In genomic region chr12:55619352-55620138, GRCh38 we compare ENCODE assay signal across 8 cellular contexts. TPM values are rescaled to one million over a fixed set of nuclear protein-coding genes. Genes with fewer than 3 reads are reported as not detected.
DNase-seq lines count a peak whose midpoint lies in the region; ATAC-seq and TF ChIP-seq lines count a peak whose summit lies in the region.

No MANE protein-coding gene starts in this region.

- H3K9me2 ChIP-seq in GM23248 (ENCODE audit: insufficient read depth): no peaks in the 10 kb centered on the region

- H4K8ac ChIP-seq in IMR-90 (ENCODE audit: low read depth in 2 of 2, low read length in 2 of 2): no peak overlapping the region

- no peak overlapping the region for H4K5ac ChIP-seq in IMR-90 (ENCODE audit: low read depth, low read length)

- TF ChIP-seq CTCF in IMR-90 (conservative IDR thresholded peaks at IDR 0.05; ENCODE audit: low read depth, low read length) (peak; percentile 97), cardiac muscle cell (IDR thresholded peaks at IDR 0.05; ENCODE audit: low read depth, low read length) (peak; percentile 79), psoas muscle (IDR thresholded peaks at IDR 0.05) (peak; percentile 66)

- DNase-seq in Right ventricle myocardium inferior (ENCODE audit: missing footprints) (no peak), cardiac septum (ENCODE audit: low spot score) (no peak), GM23248 (peak; percentile 91), IMR-90 (peak; percentile 92), NOMO-1 treated with DMSO at 0.1 percent for 48 hours (lab: John Stamatoyannopoulos, UW; ENCODE audit: unreplicated experiment) (peak; percentile 90), cardiac muscle cell (ENCODE audit: low read depth in 1 of 2, low spot score in 1 of 2) (peak; percentile 91 to 94), psoas muscle (no peak)
- peak in 1 of 2 donors; percentile 76 for DNase-seq in activated naive CD4-positive, alpha-beta T cell treated with anti-CD3 and anti-CD28 coated beads, Interleukin-2, amount 50 U/mL, for 72 hours (ENCODE audit: low spot score in 2 of 2)

- no peak overlapping the region for H2BK20ac ChIP-seq in IMR-90 (ENCODE audit: low read depth, low read length)

- no peak for TF ChIP-seq POLR2A in IMR-90 (IDR thresholded peaks at IDR 0.05; ENCODE audit: low read depth, low read length)

- H4K20me1 ChIP-seq in GM23248 (ENCODE audit: insufficient read depth) (no peaks in the 10 kb centered on the region), IMR-90 (ENCODE audit: insufficient read depth, low read length) (no peaks in the 10 kb centered on the region)

- dilution Hi-C loops in IMR-90 (cut with HindIII; ENCODE audit: low sequenced_read_pairs, unreplicated experiment): no loop called here

- H3K9ac ChIP-seq in GM23248: no peak overlapping the region
- H3K9ac ChIP-seq in IMR-90 (ENCODE audit: low read depth, low read length): no peak overlapping the region

- H3K4me2 ChIP-seq in GM23248 (ENCODE audit: unreplicated experiment) (no peak overlapping the region), IMR-90 (ENCODE audit: low read depth, low read length) (no peak overlapping the region)

- H3K79me1 ChIP-seq in IMR-90 (ENCODE audit: low read depth in 1 of 2, low read length in 2 of 2): no peaks in the 10 kb centered on the region

- CTCF ChIA-PET in IMR-90 (lab: Yijun Ruan, JAX): interaction anchor here (0.6 to 1.1 kb wide), 4 partner anchors 11 to 440 kb away, joined by 3 to 13 read pairs (median 4); no protein-coding TSS in a partner anchor

- H3K9me1 ChIP-seq in IMR-90 (ENCODE audit: insufficient read depth, low read length): no peaks in the 10 kb centered on the region

- 2 to 3% methylated on average over 6 of the region's 6 CpGs for WGBS in GM23248 (ENCODE audit: low coverage in 1 of 2, low lambda C conversion rate in 2 of 2, missing lambda C conversion rate in 2 of 2), 2 experiments
- no CpG with 5 or more reads among the region's 6 CpGs for WGBS in IMR-90 (ENCODE audit: extremely low coverage in 2 of 2, insufficient read length in 1 of 2), 2 experiments
- 5 to 14% (median 5%) methylated on average over 6 of the region's 6 CpGs for WGBS in psoas muscle, 3 donors

- no peak overlapping the region for H2AK9ac ChIP-seq in IMR-90 (replicated peaks; ENCODE audit: low read depth, low read length, poor library complexity)

- H3K27me3 ChIP-seq in GM23248 (replicated peaks; ENCODE audit: insufficient read depth): peaks cover 18% of the 10 kb centered on the region
- peaks cover 8% of the 10 kb centered on the region for H3K27me3 ChIP-seq in IMR-90 (ENCODE audit: control insufficient read depth, insufficient read depth, low read length)
- peaks cover 6% of the 10 kb centered on the region for H3K27me3 ChIP-seq in cardiac muscle cell
- peaks cover 0 to 2% (median 2%) of the 10 kb centered on the region in 3 donors for H3K27me3 ChIP-seq in psoas muscle (ENCODE audit: insufficient read depth in 3 of 3, low read length in 2 of 3)

- no peak overlapping the region for H3K14ac ChIP-seq in IMR-90 (replicated peaks; ENCODE audit: low read depth, low read length)

- intact Hi-C loops in Right ventricle myocardium inferior (cut with DNase I): loop anchor here (1.0 to 10.0 kb wide), 2 partner anchors 430 to 625 kb away; no protein-coding TSS in a partner anchor
- intact Hi-C loops in cardiac septum (cut with DNase I): loop anchor here (2.0 kb wide), 1 partner anchor 431 kb away; no protein-coding TSS in a partner anchor
- intact Hi-C loops in IMR-90 (cut with micrococcal nuclease): loop anchor here (1.0 to 5.0 kb wide), 2 partner anchors 430 to 627 kb away; no protein-coding TSS in a partner anchor
- intact Hi-C loops in psoas muscle (cut with DNase I): loop anchor here (2.0 to 5.0 kb wide), 2 partner anchors 427 to 429 kb away; no protein-coding TSS in a partner anchor

- no peak overlapping the region for H3K56ac ChIP-seq in IMR-90 (ENCODE audit: extremely low read depth, insufficient read depth, low read length)

- no peak overlapping the region for H2BK5ac ChIP-seq in IMR-90 (ENCODE audit: low read depth, low read length, poor library complexity, severe bottlenecking)

- no peak overlapping the region for H2AFZ ChIP-seq in GM23248
- no peak overlapping the region for H2AFZ ChIP-seq in IMR-90 (replicated peaks; ENCODE audit: low read length, poor library complexity)

- no peak overlapping the region for H3K23ac ChIP-seq in IMR-90 (ENCODE audit: low read depth, low read length)

- H3K4me1 ChIP-seq in GM23248 (ENCODE audit: insufficient read depth): no peaks in the 10 kb centered on the region
- no peaks in the 10 kb centered on the region for H3K4me1 ChIP-seq in IMR-90 (ENCODE audit: control insufficient read depth, insufficient read depth, low read length)
- H3K4me1 ChIP-seq in cardiac muscle cell (ENCODE audit: low read depth): no peaks in the 10 kb centered on the region
- H3K4me1 ChIP-seq in psoas muscle: no peaks in the 10 kb centered on the region

- ATAC-seq in Right ventricle myocardium inferior: peak; percentile 91
- ATAC-seq in IMR-90 (ENCODE audit: low read depth): peak; percentile 97
- peak; percentile 59 to 62 for ATAC-seq in activated naive CD4-positive, alpha-beta T cell treated with anti-CD3 and anti-CD28 coated beads, Interleukin-2, amount 50 U/mL, for 72 hours
- peak; percentile 82 to 92 (median 86) for ATAC-seq in psoas muscle

- no peak overlapping the region for H3K27ac Mint-ChIP-seq in activated naive CD4-positive, alpha-beta T cell treated with anti-CD3 and anti-CD28 coated beads, Interleukin-2, amount 50 U/mL, for 72 hours

- BruUV-seq in IMR-90 (replicated peaks; lab: Mats Ljungman, UMichigan): no TSS peak

- TF ChIP-seq RAD21 in IMR-90 (IDR thresholded peaks at IDR 0.05; ENCODE audit: low read length): peak; percentile 73

- H3K36me3 ChIP-seq in GM23248 (ENCODE audit: low read depth) (no peaks in the 10 kb centered on the region), IMR-90 (ENCODE audit: control insufficient read depth, insufficient read depth, low read length) (no peaks in the 10 kb centered on the region), cardiac muscle cell (no peaks in the 10 kb centered on the region), psoas muscle (ENCODE audit: insufficient read depth in 1 of 2, low read depth in 1 of 2) (no peaks in the 10 kb centered on the region)

- no peak overlapping the region for H2BK120ac ChIP-seq in IMR-90 (ENCODE audit: low read depth, low read length)

- H3K4me3 ChIP-seq in GM23248 (no peak overlapping the region), IMR-90 (ENCODE audit: insufficient read depth, low read depth, low read length) (no peak overlapping the region), cardiac muscle cell (no peak overlapping the region), psoas muscle (no peak overlapping the region)

- peaks cover 14 to 24% of the 10 kb centered on the region in 2 donors for H3K9me3 Mint-ChIP-seq in activated naive CD4-positive, alpha-beta T cell treated with anti-CD3 and anti-CD28 coated beads, Interleukin-2, amount 50 U/mL, for 72 hours

- no peaks in the 10 kb centered on the region for H3K9me3 ChIP-seq in GM23248 (ENCODE audit: low read depth)
- 0 out of 2 replicates have a peak, but pooled peaks cover 1% of the 10 kb centered on the region for H3K9me3 ChIP-seq in IMR-90 (ENCODE audit: control insufficient read depth, insufficient read depth, low read length)
- no peaks in the 10 kb centered on the region for H3K9me3 ChIP-seq in cardiac muscle cell (ENCODE audit: low read depth)
- peaks cover 22% of the 10 kb centered on the region for H3K9me3 ChIP-seq in psoas muscle

- no peaks in the 10 kb centered on the region for H3K79me2 ChIP-seq in GM23248 (ENCODE audit: insufficient read depth)

- H2BK15ac ChIP-seq in IMR-90 (ENCODE audit: low read depth, low read length): no peak overlapping the region

- H3K36me3 Mint-ChIP-seq in activated naive CD4-positive, alpha-beta T cell treated with anti-CD3 and anti-CD28 coated beads, Interleukin-2, amount 50 U/mL, for 72 hours: peaks cover 22 to 29% of the 10 kb centered on the region in 2 donors

- H2AK5ac ChIP-seq in IMR-90 (ENCODE audit: low read depth, low read length): no peak overlapping the region

- in situ Hi-C loops in GM23248 (cut with MboI): loop anchor here (10.0 kb wide), 1 partner anchor 425 kb away; no protein-coding TSS in a partner anchor
- in situ Hi-C loops in IMR-90 (cut with MboI; ENCODE audit: low sequenced_read_pairs): loop anchor here (10.0 kb wide), 1 partner anchor 425 kb away; no protein-coding TSS in a partner anchor

- POLR2A ChIA-PET in IMR-90 (lab: Charles Lee; ENCODE audit: unreplicated experiment): no interaction called here

- H3F3A ChIP-seq in GM23248 (ENCODE audit: insufficient read depth): no peaks in the 10 kb centered on the region

- H3K27ac ChIP-seq in GM23248 (no peak overlapping the region), IMR-90 (ENCODE audit: insufficient read depth, low read length) (no peak overlapping the region), cardiac muscle cell (no peak overlapping the region), psoas muscle (no peak overlapping the region)

- no peak overlapping the region for H3K4ac ChIP-seq in IMR-90 (ENCODE audit: low read depth, low read length)

- no peak overlapping the region for H4K91ac ChIP-seq in IMR-90 (ENCODE audit: insufficient read depth, low read depth, low read length)

- H3K18ac ChIP-seq in IMR-90 (ENCODE audit: low read depth, low read length): no peak overlapping the region

RNA-seq across cellular contexts. Expression of gene OR10P1, which starts 17.1 kb away (rescaled TPM):
- total RNA-seq in Right ventricle myocardium inferior (not detected), cardiac septum (not detected), IMR-90 (2012; rRNA removed) (not detected in 2 replicates), cardiac muscle cell (not detected in 2 replicates), psoas muscle (not detected)
- not detected in 2 replicates for total RNA-seq in GM23248 (2014; rRNA removed; shearing (Covaris generic))
- polyA plus RNA-seq in GM23248 (2016; fragmentation: Nextera tagmentation; extraction: Ambion mirVana) (not detected in 2 replicates), IMR-90 (2012; rRNA removed) (not detected in 2 replicates), cardiac muscle cell (not detected in 2 replicates), psoas muscle (not detected)
- not detected in 2 replicates for polyA plus RNA-seq in IMR-90 (2012; cell fraction: cytosol; rRNA removed)
- polyA plus RNA-seq in IMR-90 (2012; cell fraction: nucleus; rRNA removed; ENCODE audit: low replicate concordance): not detected in 2 replicates
- total RNA-seq in activated naive CD4-positive, alpha-beta T cell treated with anti-CD3 and anti-CD28 coated beads, Interleukin-2, amount 50 U/mL, for 72 hours: not detected

RNA-seq across cellular contexts. Expression of gene OR2AP1, which starts 47.3 kb away (rescaled TPM):
- not detected for total RNA-seq in Right ventricle myocardium inferior
- total RNA-seq in cardiac septum: not detected
- not detected in 2 replicates for total RNA-seq in GM23248 (2014; rRNA removed; shearing (Covaris generic))
- polyA plus RNA-seq in GM23248 (2016; fragmentation: Nextera tagmentation; extraction: Ambion mirVana): not detected in 2 replicates
- total RNA-seq in IMR-90 (2012; rRNA removed): not detected in 2 replicates
- not detected in 2 replicates for polyA plus RNA-seq in IMR-90 (2012; rRNA removed)
- polyA plus RNA-seq in IMR-90 (2012; cell fraction: cytosol; rRNA removed): not detected in 2 replicates
- not detected in 2 replicates for polyA plus RNA-seq in IMR-90 (2012; cell fraction: nucleus; rRNA removed; ENCODE audit: low replicate concordance)
- total RNA-seq in activated naive CD4-positive, alpha-beta T cell treated with anti-CD3 and anti-CD28 coated beads, Interleukin-2, amount 50 U/mL, for 72 hours: not detected
- total RNA-seq in cardiac muscle cell: not detected in 2 replicates
- polyA plus RNA-seq in cardiac muscle cell: not detected in 2 replicates
- total RNA-seq in psoas muscle: not detected
- not detected for polyA plus RNA-seq in psoas muscle

Comparison
In these comparisons a context has a peak if more than half of its experiments do, and no peak if none do; other contexts are left out.
1. DNase-seq: peak in GM23248 (single experiment), IMR-90 (single experiment), NOMO-1 treated with DMSO at 0.1 percent for 48 hours (single experiment) and cardiac muscle cell (2 of 2); none in Right ventricle myocardium inferior (single experiment), cardiac septum (single experiment) and psoas muscle (0 of 2).
2. Peak in every context shown above with its lines, with median percentiles within 50 percentile points of each other: ATAC-seq and CTCF ChIP-seq.